Comparison of ENCODE assay signal across 35 cellular contexts in genomic region chr5:57527875-57528274, GRCh38.
"Had no signal": no experiment of that assay in that cellular context is flagged by ENCODE, and none has a peak within 500 bp of the region (broad histone marks: within the 10 kb centered on the region; RNA-seq: fewer than 3 reads in every experiment).

No MANE protein-coding gene starts in this region.

- H3K27ac ChIP-seq: KMS-11 had no signal

- DNase-seq: Karpas-422, Kasumi-1, KG1, MG63, MM.1S, MV-4-11, NCI-H1048, NCI-H1092, NCI-H1092 treated with DMSO at 0.1 percent for 48 hours, NCI-H1105, NCI-H1105 treated with DMSO at 0.1 percent for 48 hours, NCI-H1417, NCI-H1417 treated with DMSO at 0.1 percent for 48 hours, NCI-H1436, NCI-H1436 treated with DMSO at 0.1 percent for 48 hours, NCI-H146, NCI-H1694, NCI-H1694 treated with DMSO at 0.1 percent for 48 hours, NCI-H187, NCI-H187 treated with DMSO at 0.1 percent for 48 hours, NCI-H1930, NCI-H2029, NCI-H2029 treated with DMSO at 0.1 percent for 48 hours, NCI-H2081, NCI-H2081 treated with DMSO at 0.1 percent for 48 hours, NCI-H2107, NCI-H2171, NCI-H2171 treated with DMSO at 0.1 percent for 48 hours, NCI-H2227 treated with DMSO at 0.1 percent for 48 hours, NCI-H226, NCI-H345, NCI-H446, NCI-H446 treated with DMSO at 0.1 percent for 48 hours, NCI-H510A had no signal

- H3K36me3 ChIP-seq: MG63 had no signal

- H3K4me3 ChIP-seq: MG63 had no signal

- H3K9me3 ChIP-seq: MG63 had no signal
